In the genomic region with DNA sequence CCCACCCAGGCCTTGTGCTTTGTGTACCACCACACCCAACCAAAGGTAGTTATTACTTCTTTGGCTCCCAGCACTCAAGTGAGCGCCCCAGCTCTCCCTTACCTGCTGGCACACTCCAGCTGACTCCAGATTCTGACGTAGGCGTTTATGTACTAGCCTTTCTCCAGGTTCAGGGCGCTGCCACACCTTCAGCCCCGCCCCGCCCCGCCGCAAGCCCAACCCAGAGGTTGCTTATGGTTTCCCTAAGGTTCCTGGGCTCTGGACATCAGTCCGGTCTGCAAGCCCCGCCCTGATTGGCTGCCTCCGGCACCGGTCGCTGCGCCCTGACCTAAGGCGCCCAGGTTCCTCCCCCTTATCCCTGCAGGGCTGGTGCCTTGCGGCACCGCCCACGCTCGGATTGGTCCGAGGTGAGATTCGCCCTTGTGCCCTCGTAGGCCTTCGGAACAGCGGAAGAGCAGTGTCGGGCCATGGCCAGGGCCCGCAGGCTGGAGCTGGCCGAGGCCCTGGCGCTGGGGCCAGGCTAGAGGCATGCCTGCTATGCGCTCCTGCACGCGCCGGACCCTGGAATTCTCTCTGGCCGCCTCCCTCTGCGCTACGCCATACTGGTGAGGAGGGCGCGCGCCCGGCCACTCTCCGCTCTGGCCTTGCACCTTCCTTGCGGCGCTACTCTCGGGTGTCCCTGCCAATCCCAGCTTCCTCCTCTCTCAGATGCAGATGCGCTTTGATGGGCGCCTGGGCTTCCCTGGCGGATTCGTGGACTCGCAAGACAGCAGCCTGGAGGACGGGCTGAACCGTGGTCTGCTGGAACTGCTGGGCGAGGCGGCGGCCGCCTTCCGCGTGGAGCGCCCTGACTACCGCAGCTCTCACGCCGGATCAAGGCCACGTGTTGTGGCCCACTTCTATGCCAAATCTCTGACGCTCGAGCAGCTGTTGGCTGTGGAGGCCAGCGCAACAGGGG, we compare ENCODE assay signal across 8 cellular contexts. TPM values are rescaled to one million over a fixed set of nuclear protein-coding genes. Genes with fewer than 3 reads are reported as not detected.
DNase-seq lines count a peak whose midpoint lies in the region; ATAC-seq and TF ChIP-seq lines count a peak whose summit lies in the region.

No MANE protein-coding gene starts in this region.

- H3K4me3 ChIP-seq in body of pancreas (peak overlapping the region; percentile 24 to 49), retinal pigment epithelial cell (ENCODE audit: low read length) (peak overlapping the region; percentile 57)

- peak; percentile 89 to 97 (median 93) for TF ChIP-seq POLR2A in body of pancreas (IDR thresholded peaks at IDR 0.05)

- intact Hi-C loops in body of pancreas (cut with DNase I): no loop called here

- H3K9me3 ChIP-seq in body of pancreas: no peaks in the 10 kb centered on the region

- no peaks in the 10 kb centered on the region for H3K27me3 ChIP-seq in body of pancreas

- no peaks in the 10 kb centered on the region for H3K36me3 ChIP-seq in body of pancreas (replicated peaks in 1 of 2; ENCODE audit: insufficient read depth in 1 of 2, low read depth in 2 of 2)

- 2 to 3% methylated on average over 23 to 64 of the region's 64 CpGs for WGBS in body of pancreas, 2 donors

- DNase-seq in DMS153 (lab: John Stamatoyannopoulos, UW) (peak; percentile 97), NCI-H1105 treated with DMSO at 0.1 percent for 48 hours (lab: John Stamatoyannopoulos, UW) (peak; percentile 86), body of pancreas (peak; percentile 98 to 99 (median 98)), iPS DF 4.7 (ENCODE audit: extremely low read depth, low spot score) (peak; percentile 93), retinal pigment epithelial cell (ENCODE audit: low read depth) (peak; percentile 55), DMS 273 (lab: John Stamatoyannopoulos, UW; ENCODE audit: unreplicated experiment) (no peak)

- ATAC-seq in GM21515 (IDR thresholded peaks at IDR 0.05; ENCODE audit: unreplicated experiment): peak; percentile 89
- ATAC-seq in body of pancreas: peak; percentile 96
- ATAC-seq in GM18861 (IDR thresholded peaks at IDR 0.05; ENCODE audit: unreplicated experiment): no peak

- H3K27ac ChIP-seq in body of pancreas: peak overlapping the region; percentile 88 to 98 (median 96)

- no peak for TF ChIP-seq CTCF in body of pancreas (IDR thresholded peaks at IDR 0.05)
- no peak for TF ChIP-seq CTCF in retinal pigment epithelial cell (conservative IDR thresholded peaks at IDR 0.05; ENCODE audit: low read depth, low read length)

- peaks cover 38% of the 10 kb centered on the region for H3K4me1 ChIP-seq in body of pancreas

RNA-seq across cellular contexts. Expression of a gene that starts 19.8 kb away (rescaled TPM):
- 10 to 100 TPM; 13.2 to 27.4 TPM for total RNA-seq in body of pancreas
